In genomic region chr22:46568102-46568809, GRCh38 we compare ENCODE assay signal across 11 cellular contexts. TPM values are rescaled to one million over a fixed set of nuclear protein-coding genes. Genes with fewer than 3 reads are reported as not detected.
A peak's percentile ranks its signal among the peaks of the same experiment; 100 is the strongest.
DNase-seq lines count a peak whose midpoint lies in the region; ATAC-seq and TF ChIP-seq lines count a peak whose summit lies in the region.
"Had no signal": no experiment of that assay in that cellular context is flagged by ENCODE, and none has a peak within 500 bp of the region (broad histone marks: within the 10 kb centered on the region; RNA-seq: fewer than 3 reads in every experiment).

No MANE protein-coding gene starts in this region.

- peak overlapping the region; percentile 16 to 36 for H3K27ac Mint-ChIP-seq in stimulated activated naive CD8-positive, alpha-beta T cell treated with anti-CD3 and anti-CD28 coated beads, Interleukin-15, amount 100 ng/mL, for 72 hours
- no peak overlapping the region for H3K27ac Mint-ChIP-seq in glutamatergic neuron (ENCODE audit: unreplicated experiment)

- no peaks in the 10 kb centered on the region for H3K27me3 ChIP-seq in foreskin keratinocyte
- H3K27me3 ChIP-seq in body of pancreas, result no peaks in the 10 kb centered on the region
- H3K27me3 ChIP-seq: stomach had no signal

- no peak overlapping the region for H3K4me3 ChIP-seq in body of pancreas
- H3K4me3 ChIP-seq: psoas muscle, stomach had no signal

- no peaks in the 10 kb centered on the region for H3K27me3 Mint-ChIP-seq in stimulated activated naive CD8-positive, alpha-beta T cell treated with anti-CD3 and anti-CD28 coated beads, Interleukin-15, amount 100 ng/mL, for 72 hours
- H3K27me3 Mint-ChIP-seq in glutamatergic neuron (ENCODE audit: unreplicated experiment), result peaks cover 18% of the 10 kb centered on the region

- H3K9me3 Mint-ChIP-seq in stimulated activated naive CD8-positive, alpha-beta T cell treated with anti-CD3 and anti-CD28 coated beads, Interleukin-15, amount 100 ng/mL, for 72 hours, result peaks cover 23 to 28% of the 10 kb centered on the region in 2 donors
- peaks cover 18% of the 10 kb centered on the region for H3K9me3 Mint-ChIP-seq in glutamatergic neuron (ENCODE audit: unreplicated experiment)

- 58 to 66% methylated on average over 7 of the region's 7 CpGs for WGBS in body of pancreas, 2 donors

- peak; percentile 42 for TF ChIP-seq CTCF in foreskin keratinocyte (conservative IDR thresholded peaks at IDR 0.05)
- TF ChIP-seq CTCF in body of pancreas (IDR thresholded peaks at IDR 0.05), result no peak
- no peak for TF ChIP-seq CTCF in glutamatergic neuron (IDR thresholded peaks at IDR 0.05; ENCODE audit: partially characterized antibody, unreplicated experiment)

- H3K4me1 Mint-ChIP-seq in stimulated activated naive CD8-positive, alpha-beta T cell treated with anti-CD3 and anti-CD28 coated beads, Interleukin-15, amount 100 ng/mL, for 72 hours, result peaks cover 21% of the 10 kb centered on the region
- H3K4me1 Mint-ChIP-seq in glutamatergic neuron (ENCODE audit: low read depth, unreplicated experiment), result peaks cover 13% of the 10 kb centered on the region

- no peaks in the 10 kb centered on the region for H3K4me1 ChIP-seq in foreskin keratinocyte
- peaks cover 18% of the 10 kb centered on the region for H3K4me1 ChIP-seq in body of pancreas
- H3K4me1 ChIP-seq: psoas muscle had no signal

- intact Hi-C loops in Right ventricle myocardium inferior (cut with DNase I), result no loop called here
- intact Hi-C loops in cardiac septum (cut with DNase I), result loop anchor here (10.0 kb wide), 1 partner anchor 1917 kb away; a partner anchor contains a TSS
- intact Hi-C loops in body of pancreas (cut with DNase I), result loop anchor here (10.0 kb wide), 1 partner anchor 97 kb away; no protein-coding TSS in a partner anchor

- H3K27ac ChIP-seq in foreskin keratinocyte, result no peak overlapping the region
- no peak overlapping the region for H3K27ac ChIP-seq in body of pancreas
- H3K27ac ChIP-seq: psoas muscle, stomach had no signal

- H3K9me3 ChIP-seq in body of pancreas, result no peaks in the 10 kb centered on the region

- ATAC-seq in Right ventricle myocardium inferior (no peak), foreskin keratinocyte (peak; percentile 25), body of pancreas (no peak)
- ATAC-seq in stimulated activated naive CD8-positive, alpha-beta T cell treated with anti-CD3 and anti-CD28 coated beads, Interleukin-15, amount 100 ng/mL, for 72 hours, result no peak
- ATAC-seq: psoas muscle had no signal

- H3K36me3 Mint-ChIP-seq in glutamatergic neuron (ENCODE audit: unreplicated experiment), result peaks cover 10% of the 10 kb centered on the region

- peak; percentile 37 for DNase-seq in Right ventricle myocardium inferior (ENCODE audit: missing footprints)
- DNase-seq in cardiac septum (ENCODE audit: low spot score), result no peak
- peak; percentile 43 for DNase-seq in SK-N-DZ (ENCODE audit: low spot score)
- DNase-seq in foreskin keratinocyte, result no peak
- DNase-seq in stimulated activated naive CD8-positive, alpha-beta T cell treated with anti-CD3 and anti-CD28 coated beads, Interleukin-15, amount 100 ng/mL, for 72 hours, result no peak
- no peak for DNase-seq in body of pancreas
- DNase-seq in glutamatergic neuron, result no peak
- no peak for DNase-seq in DMS 273 (lab: John Stamatoyannopoulos, UW; ENCODE audit: unreplicated experiment)
- DNase-seq: stomach had no signal

- TF ChIP-seq POLR2A in body of pancreas (IDR thresholded peaks at IDR 0.05), result no peak

- no peak overlapping the region for H3K4me3 Mint-ChIP-seq in stimulated activated naive CD8-positive, alpha-beta T cell treated with anti-CD3 and anti-CD28 coated beads, Interleukin-15, amount 100 ng/mL, for 72 hours
- H3K4me3 Mint-ChIP-seq in glutamatergic neuron (ENCODE audit: unreplicated experiment), result no peak overlapping the region
- H3K4me3 Mint-ChIP-seq: CD14-positive monocyte had no signal

- no peaks in the 10 kb centered on the region for H3K36me3 ChIP-seq in body of pancreas (replicated peaks in 1 of 2; ENCODE audit: insufficient read depth in 1 of 2, low read depth in 2 of 2)
- H3K36me3 ChIP-seq: stomach had no signal

RNA-seq across cellular contexts. Expression of gene CELSR1, which starts 30.8 kb away (rescaled TPM):
- 8.4 TPM for total RNA-seq in Right ventricle myocardium inferior
- total RNA-seq in cardiac septum, result 13.3 TPM
- polyA plus RNA-seq in SK-N-DZ (2014; cell fraction: cytosol; rRNA removed), result 0.32 TPM in 2 replicates
- 0.56 and 1.6 TPM in 2 replicates for polyA plus RNA-seq in SK-N-DZ (2014; cell fraction: nucleus; rRNA removed)
- 19.2 and 24.9 TPM in 2 replicates for total RNA-seq in foreskin keratinocyte
- polyA plus RNA-seq in foreskin keratinocyte, result 9.8 and 13.1 TPM in 2 replicates
- 1 to 10 TPM in 1 of 2 donors, under 1 TPM in 1; 0.66 to 3.6 TPM for total RNA-seq in body of pancreas
- 0.27 TPM for total RNA-seq in glutamatergic neuron (ENCODE audit: unreplicated experiment)
- polyA plus RNA-seq: CD14-positive monocyte had no signal

RNA-seq across cellular contexts. Expression of gene GRAMD4, which starts 51.9 kb away (rescaled TPM):
- total RNA-seq in Right ventricle myocardium inferior (80.0 TPM), cardiac septum (64.8 TPM), foreskin keratinocyte (10.5 and 15.1 TPM in 2 replicates), body of pancreas (10 to 100 TPM; 29.3 to 62.3 TPM), glutamatergic neuron (ENCODE audit: unreplicated experiment) (85.7 TPM)
- polyA plus RNA-seq in SK-N-DZ (2014; cell fraction: cytosol; rRNA removed), result 28.9 and 29.1 TPM in 2 replicates
- polyA plus RNA-seq in SK-N-DZ (2014; cell fraction: nucleus; rRNA removed), result 45.5 and 75.0 TPM in 2 replicates
- 5.5 and 5.9 TPM in 2 replicates for polyA plus RNA-seq in foreskin keratinocyte

Comparison
In these comparisons a context has a peak if more than half of its experiments do, and no peak if none do; other contexts are left out.
1. DNase-seq: peak in Right ventricle myocardium inferior (single experiment) and SK-N-DZ (single experiment); none in cardiac septum (single experiment), foreskin keratinocyte (0 of 2), stimulated activated naive CD8-positive, alpha-beta T cell treated with anti-CD3 and anti-CD28 coated beads, Interleukin-15, amount 100 ng/mL, for 72 hours (0 of 2), body of pancreas (0 of 4), glutamatergic neuron (single experiment) and DMS 273 (single experiment).